ENCODE assay signal across 1 cellular context in genomic region chr18:45102863-45103262, GRCh38.
TF ChIP-seq lines count a peak whose summit lies in the region.

No MANE protein-coding gene starts in this region.

TF ChIP-seq in GM23338, 12 proteins besides CTCF, POLR2A, EP300 and RAD21:
- TF ChIP-seq ZNF462 (CRISPR knock-in tag; IDR thresholded peaks at IDR 0.05) (no peak), NANOG (IDR thresholded peaks at IDR 0.05; ENCODE audit: borderline replicate concordance) (no peak), CREB1 (CRISPR knock-in tag; IDR thresholded peaks at IDR 0.05; ENCODE audit: low read depth) (no peak), ZNF331 (CRISPR knock-in tag; IDR thresholded peaks at IDR 0.05; ENCODE audit: low read depth) (no peak), STAT1 (IDR thresholded peaks at IDR 0.05; ENCODE audit: unreplicated experiment) (no peak), ETS1 (IDR thresholded peaks at IDR 0.05) (no peak), EZH2phosphoT487 (IDR thresholded peaks at IDR 0.05; ENCODE audit: unreplicated experiment) (no peak), ZNF114 (CRISPR knock-in tag; IDR thresholded peaks at IDR 0.05) (no peak), POLR2AphosphoS5 (IDR thresholded peaks at IDR 0.05; ENCODE audit: low read depth) (no peak), EZH2 (IDR thresholded peaks at IDR 0.05; ENCODE audit: low read depth, unreplicated experiment) (no peak), JUNB (IDR thresholded peaks at IDR 0.05; ENCODE audit: unreplicated experiment) (no peak), REST (IDR thresholded peaks at IDR 0.05; ENCODE audit: unreplicated experiment) (no peak)
TF ChIP-seq in GM23338: peak in this region for 0.
